ENCODE assay signal across 8 cellular contexts in the genomic region with DNA sequence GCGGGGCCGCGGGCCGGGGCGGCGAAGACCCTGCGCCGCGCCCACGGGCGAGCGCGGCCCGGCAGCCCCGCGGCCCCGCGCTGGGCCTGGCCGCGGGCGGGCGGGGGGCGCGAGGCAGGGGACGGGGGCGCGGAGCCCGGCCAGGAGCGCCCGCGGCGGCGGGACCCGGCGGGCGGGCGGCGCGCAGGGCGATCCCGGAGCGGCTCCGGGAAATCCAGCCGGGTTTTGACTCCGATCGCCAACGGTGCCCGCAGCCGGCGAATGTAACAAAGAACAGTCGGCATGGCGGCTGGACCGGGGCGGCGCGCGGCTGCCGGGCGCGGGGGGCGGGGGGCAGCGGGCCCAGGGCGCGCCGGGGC.
DNase-seq lines count a peak whose midpoint lies in the region; ATAC-seq and TF ChIP-seq lines count a peak whose summit lies in the region.

No MANE protein-coding gene starts in this region.

- peaks cover 37% of the 10 kb centered on the region for H3K4me1 Mint-ChIP-seq in nephron progenitor cell
- peaks cover 33% of the 10 kb centered on the region for H3K4me1 Mint-ChIP-seq in stimulated activated naive CD8-positive, alpha-beta T cell treated with anti-CD3 and anti-CD28 coated beads, Interleukin-15, Interleukin-2, amounts not matched to agents 100 ng/mL and 50 ng/mL, for 24 hours (ENCODE audit: low read depth)

- ATAC-seq in GM19452 (IDR thresholded peaks at IDR 0.05; ENCODE audit: unreplicated experiment) = peak; percentile 44

- no peak for TF ChIP-seq CTCF in nephron progenitor cell (IDR thresholded peaks at IDR 0.05)

- no peak overlapping the region for H3K27ac Mint-ChIP-seq in nephron progenitor cell
- H3K27ac Mint-ChIP-seq in stimulated activated naive CD8-positive, alpha-beta T cell treated with anti-CD3 and anti-CD28 coated beads, Interleukin-15, Interleukin-2, amounts not matched to agents 100 ng/mL and 50 ng/mL, for 24 hours = no peak overlapping the region

- H3K4me3 Mint-ChIP-seq in nephron progenitor cell = peak overlapping the region; percentile 64
- H3K4me3 Mint-ChIP-seq in stimulated activated naive CD8-positive, alpha-beta T cell treated with anti-CD3 and anti-CD28 coated beads, Interleukin-15, Interleukin-2, amounts not matched to agents 100 ng/mL and 50 ng/mL, for 24 hours = peak overlapping the region; percentile 37

- H3K27me3 Mint-ChIP-seq in nephron progenitor cell (ENCODE audit: low read depth, poor library complexity) = peaks cover 4% of the 10 kb centered on the region
- H3K27me3 Mint-ChIP-seq in stimulated activated naive CD8-positive, alpha-beta T cell treated with anti-CD3 and anti-CD28 coated beads, Interleukin-15, Interleukin-2, amounts not matched to agents 100 ng/mL and 50 ng/mL, for 24 hours = no peaks in the 10 kb centered on the region

- H3K36me3 Mint-ChIP-seq in nephron progenitor cell (ENCODE audit: low read depth) = no peaks in the 10 kb centered on the region
- peaks cover 19% of the 10 kb centered on the region for H3K36me3 Mint-ChIP-seq in stimulated activated naive CD8-positive, alpha-beta T cell treated with anti-CD3 and anti-CD28 coated beads, Interleukin-15, Interleukin-2, amounts not matched to agents 100 ng/mL and 50 ng/mL, for 24 hours (ENCODE audit: low read depth)

- DNase-seq in COLO829 (ENCODE audit: low spot score) = peak; percentile 65
- peak; percentile 78 for DNase-seq in HPDE6-E6E7 (ENCODE audit: extremely low spot score)
- peak; percentile 90 for DNase-seq in OCI-M1 (lab: John Stamatoyannopoulos, UW)
- DNase-seq in activated T-helper 1 cell treated with Interleukin-2 at 50 U/mL for 16 hours (ENCODE audit: low read depth) = peak; percentile 69
- DNase-seq in fibroblast of peridontal ligament (ENCODE audit: extremely low read depth) = peak; percentile 80
- DNase-seq in nephron progenitor cell = peak; percentile 80

- no peaks in the 10 kb centered on the region for H3K9me3 Mint-ChIP-seq in nephron progenitor cell
- no peaks in the 10 kb centered on the region for H3K9me3 Mint-ChIP-seq in stimulated activated naive CD8-positive, alpha-beta T cell treated with anti-CD3 and anti-CD28 coated beads, Interleukin-15, Interleukin-2, amounts not matched to agents 100 ng/mL and 50 ng/mL, for 24 hours

Comparison
In these comparisons a context has a peak if more than half of its experiments do, and no peak if none do; other contexts are left out.
1. Peak in every context shown above with its lines: DNase-seq and ATAC-seq.